22 cellular contexts compared by ENCODE assay signal in genomic region chr12:89015419-89015818, GRCh38.
"Had no signal": no experiment of that assay in that cellular context is flagged by ENCODE, and none has a peak within 500 bp of the region (broad histone marks: within the 10 kb centered on the region; RNA-seq: fewer than 3 reads in every experiment).

No MANE protein-coding gene starts in this region.

- H3K9me3 ChIP-seq: SK-N-SH had no signal

- ATAC-seq: Panc1, PC-3, T-cell had no signal

- H3K9ac ChIP-seq: SK-N-SH had no signal

- DNase-seq: KBM-7; NCI-H1092; NCI-H1105 treated with DMSO at 0.1 percent for 48 hours; NCI-H1417 treated with DMSO at 0.1 percent for 48 hours; NCI-H146; NCI-H1694 treated with DMSO at 0.1 percent for 48 hours; NCI-H1930; NCI-H2081; NCI-H2107; NCI-H2227 treated with DMSO at 0.1 percent for 48 hours; NCI-H446; NCI-H510A; NCI-H524 treated with DMSO at 0.1 percent for 48 hours; NCI-H69; NCI-H774; NK-92 treated with Interleukin-12 subunit alpha and Interleukin-12 subunit beta, amount 100 ng/mL, for 24 hours; PC-3; Right ventricle myocardium superior; SK-N-SH; SW 1271; T-cell had no signal

- H3K4me2 ChIP-seq: SK-N-SH had no signal
